In the genomic region with DNA sequence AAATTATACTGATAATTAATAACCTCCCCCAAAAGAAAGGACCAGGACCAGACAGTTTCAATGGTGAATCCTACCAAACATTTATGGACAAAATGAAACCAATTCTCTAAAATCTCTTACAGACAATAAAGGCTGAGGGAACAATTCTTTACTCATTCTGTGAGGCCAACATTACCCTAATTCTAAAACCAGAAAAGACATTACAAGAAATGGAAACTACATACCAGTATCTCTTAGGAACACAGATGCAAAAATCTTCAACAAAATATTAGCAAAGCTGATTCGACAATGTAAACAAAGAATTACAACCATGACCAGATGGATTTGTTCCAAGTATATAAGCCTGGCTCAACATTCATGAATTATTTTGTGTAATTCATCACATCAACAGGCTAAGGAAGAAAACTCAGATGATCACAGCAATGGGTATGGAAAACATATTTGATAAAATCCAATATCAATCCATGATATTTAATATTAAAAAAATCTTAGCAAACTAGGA, we compare ENCODE assay signal across 19 cellular contexts. TPM values are rescaled to one million over a fixed set of nuclear protein-coding genes. Genes with fewer than 3 reads are reported as not detected.
DNase-seq lines count a peak whose midpoint lies in the region; ATAC-seq and TF ChIP-seq lines count a peak whose summit lies in the region.
"Had no signal": no experiment of that assay in that cellular context is flagged by ENCODE, and none has a peak within 500 bp of the region (broad histone marks: within the 10 kb centered on the region; RNA-seq: fewer than 3 reads in every experiment).

No MANE protein-coding gene starts in this region.

- no peak for ATAC-seq in CD4-positive, CD25-positive, alpha-beta regulatory T cell (ENCODE audit: low read depth in 2 of 2)
- no peak for ATAC-seq in HG02884 (IDR thresholded peaks at IDR 0.05; ENCODE audit: unreplicated experiment)
- ATAC-seq: heart left ventricle, left cardiac atrium, SK-N-SH treated with all-trans-retinoic acid at 6 μM for 48 hours had no signal

- no peak for DNase-seq in CD4-positive, CD25-positive, alpha-beta regulatory T cell
- DNase-seq in HCEC 1CT (peak; percentile 20), mesothelial cell of epicardium (ENCODE audit: low spot score in 2 of 2, unreplicated experiment in 2 of 2) (no peak), OCI-M1 (lab: John Stamatoyannopoulos, UW) (no peak), medulla oblongata (ENCODE audit: extremely low spot score) (no peak), GM20000 (ENCODE audit: low spot score) (no peak)
- DNase-seq in activated T-helper 2 cell treated with anti-CD3 and anti-CD28 coated beads, Interferon-gamma antibody, Interleukin-2, Interleukin-4, amounts not matched to agents 10 μg/mL and 5 μg/mL and 100 μg/mL, durations not matched to agents 14 hours and 24 hours and 36 hours (ENCODE audit: low spot score), result no peak
- DNase-seq: activated CD4-positive, CD25-positive, alpha-beta regulatory T cell treated with anti-CD3 and anti-CD28 coated beads, Interleukin-2, amount 50 U/mL, for 72 hours; activated gamma-delta T cell treated with Interleukin-2 at 50 U/mL for 16 hours; GM23248; heart left ventricle; left cardiac atrium; NCI-H1417 treated with DMSO at 0.1 percent for 48 hours; NCI-H226; stimulated activated CD4-positive, alpha-beta T cell treated with anti-CD3 and anti-CD28 coated beads, Interleukin-4, amount 100 ng/mL, for 1 hour had no signal

- peaks cover 22% of the 10 kb centered on the region for H3K4me1 ChIP-seq in CD4-positive, CD25-positive, alpha-beta regulatory T cell (ENCODE audit: control insufficient read depth, insufficient read depth, low read length, poor library complexity, severe bottlenecking)

- H3K27ac Mint-ChIP-seq in CD4-positive, CD25-positive, alpha-beta regulatory T cell, result peak overlapping the region; percentile 2 to 63 (median 20)
- H3K27ac Mint-ChIP-seq in activated T-helper 2 cell treated with anti-CD3 and anti-CD28 coated beads, Interferon-gamma antibody, Interleukin-2, Interleukin-4, amounts not matched to agents 10 μg/mL and 5 μg/mL and 100 μg/mL, durations not matched to agents 14 hours and 24 hours and 36 hours, result peak overlapping the region; percentile 85
- peak overlapping the region; percentile 29 for H3K27ac Mint-ChIP-seq in mesothelial cell of epicardium

- H3K4me3 ChIP-seq in CD4-positive, CD25-positive, alpha-beta regulatory T cell (ENCODE audit: low read depth, low read length), result peak overlapping the region; percentile 60
- H3K4me3 ChIP-seq: GM23248, heart left ventricle, vagina had no signal

- H3K36me3 ChIP-seq in CD4-positive, CD25-positive, alpha-beta regulatory T cell (ENCODE audit: control insufficient read depth, insufficient read depth, low read length), result peaks cover 22% of the 10 kb centered on the region
- H3K36me3 ChIP-seq: vagina had no signal

- intact Hi-C loops in activated T-helper 2 cell treated with anti-CD3 and anti-CD28 coated beads, Interferon-gamma antibody, Interleukin-2, Interleukin-4, amounts not matched to agents 10 μg/mL and 5 μg/mL and 100 μg/mL, durations not matched to agents 14 hours and 24 hours and 36 hours (cut with micrococcal nuclease), result loop anchor here (1.0 kb wide), 1 partner anchor 8 kb away; no protein-coding TSS in a partner anchor

- peak overlapping the region; percentile 51 to 78 (median 64) for H3K4me3 Mint-ChIP-seq in CD4-positive, CD25-positive, alpha-beta regulatory T cell
- H3K4me3 Mint-ChIP-seq in activated T-helper 2 cell treated with anti-CD3 and anti-CD28 coated beads, Interferon-gamma antibody, Interleukin-2, Interleukin-4, amounts not matched to agents 10 μg/mL and 5 μg/mL and 100 μg/mL, durations not matched to agents 14 hours and 24 hours and 36 hours (ENCODE audit: low read depth), result peak overlapping the region; percentile 79
- no peak overlapping the region for H3K4me3 Mint-ChIP-seq in mesothelial cell of epicardium

- peaks cover 38% of the 10 kb centered on the region for H3K36me3 Mint-ChIP-seq in CD4-positive, CD25-positive, alpha-beta regulatory T cell
- peaks cover 81% of the 10 kb centered on the region for H3K36me3 Mint-ChIP-seq in activated T-helper 2 cell treated with anti-CD3 and anti-CD28 coated beads, Interferon-gamma antibody, Interleukin-2, Interleukin-4, amounts not matched to agents 10 μg/mL and 5 μg/mL and 100 μg/mL, durations not matched to agents 14 hours and 24 hours and 36 hours (ENCODE audit: low read depth)
- H3K36me3 Mint-ChIP-seq in mesothelial cell of epicardium, result peaks cover 47% of the 10 kb centered on the region

- H3K9me3 ChIP-seq in CD4-positive, CD25-positive, alpha-beta regulatory T cell (ENCODE audit: control insufficient read depth in 2 of 2, low read length in 2 of 2), result no peaks in the 10 kb centered on the region
- H3K9me3 ChIP-seq: vagina had no signal

- no peak overlapping the region for H3K27ac ChIP-seq in CD4-positive, CD25-positive, alpha-beta regulatory T cell (ENCODE audit: insufficient read depth, low read length, poor library complexity, severe bottlenecking)
- H3K27ac ChIP-seq: epithelial cell of prostate, GM23248, heart left ventricle, vagina had no signal

- no peaks in the 10 kb centered on the region for H3K27me3 Mint-ChIP-seq in CD4-positive, CD25-positive, alpha-beta regulatory T cell
- no peaks in the 10 kb centered on the region for H3K27me3 Mint-ChIP-seq in activated T-helper 2 cell treated with anti-CD3 and anti-CD28 coated beads, Interferon-gamma antibody, Interleukin-2, Interleukin-4, amounts not matched to agents 10 μg/mL and 5 μg/mL and 100 μg/mL, durations not matched to agents 14 hours and 24 hours and 36 hours (ENCODE audit: low read depth)
- no peaks in the 10 kb centered on the region for H3K27me3 Mint-ChIP-seq in mesothelial cell of epicardium (ENCODE audit: low read depth)

- no peaks in the 10 kb centered on the region for H3K27me3 ChIP-seq in CD4-positive, CD25-positive, alpha-beta regulatory T cell (ENCODE audit: control insufficient read depth, insufficient read depth, low read length)
- H3K27me3 ChIP-seq: heart left ventricle, vagina had no signal

- peaks cover 0 to 13% (median 0%) of the 10 kb centered on the region in 7 donors for H3K9me3 Mint-ChIP-seq in CD4-positive, CD25-positive, alpha-beta regulatory T cell
- peaks cover 22% of the 10 kb centered on the region for H3K9me3 Mint-ChIP-seq in activated T-helper 2 cell treated with anti-CD3 and anti-CD28 coated beads, Interferon-gamma antibody, Interleukin-2, Interleukin-4, amounts not matched to agents 10 μg/mL and 5 μg/mL and 100 μg/mL, durations not matched to agents 14 hours and 24 hours and 36 hours
- peaks cover 34% of the 10 kb centered on the region for H3K9me3 Mint-ChIP-seq in mesothelial cell of epicardium

- TF ChIP-seq CTCF in mesothelial cell of epicardium (IDR thresholded peaks at IDR 0.05; ENCODE audit: unreplicated experiment) (no peak), GM20000 (IDR thresholded peaks at IDR 0.05; ENCODE audit: extremely low read depth, missing control alignments) (no peak)

- peaks cover 46 to 77% (median 61%) of the 10 kb centered on the region in 4 donors for H3K4me1 Mint-ChIP-seq in CD4-positive, CD25-positive, alpha-beta regulatory T cell
- H3K4me1 Mint-ChIP-seq in activated T-helper 2 cell treated with anti-CD3 and anti-CD28 coated beads, Interferon-gamma antibody, Interleukin-2, Interleukin-4, amounts not matched to agents 10 μg/mL and 5 μg/mL and 100 μg/mL, durations not matched to agents 14 hours and 24 hours and 36 hours (ENCODE audit: low read depth), result peaks cover 47% of the 10 kb centered on the region
- H3K4me1 Mint-ChIP-seq in mesothelial cell of epicardium, result peaks cover 21% of the 10 kb centered on the region

RNA-seq across cellular contexts. Expression of a gene that starts 8.6 kb away (rescaled TPM):
- total RNA-seq in CD4-positive, CD25-positive, alpha-beta regulatory T cell, result 52.4 TPM
- polyA plus RNA-seq in CD4-positive, CD25-positive, alpha-beta regulatory T cell, result 10 to 100 TPM; 30.6 to 38.4 (median 33.2) TPM
- 58.6 and 60.4 TPM in 2 replicates for total RNA-seq in activated T-helper 2 cell treated with anti-CD3 and anti-CD28 coated beads, Interferon-gamma antibody, Interleukin-2, Interleukin-4, amounts not matched to agents 10 μg/mL and 5 μg/mL and 100 μg/mL, durations not matched to agents 14 hours and 24 hours and 36 hours
- 41.7 to 43.0 TPM (median 41.8 TPM) in 3 replicates for total RNA-seq in mesothelial cell of epicardium

RNA-seq across cellular contexts. Expression of a gene that starts 8.9 kb away (rescaled TPM):
- 8.8 TPM for total RNA-seq in CD4-positive, CD25-positive, alpha-beta regulatory T cell
- 1 to 10 TPM; 3.6 to 5.3 (median 4.2) TPM for polyA plus RNA-seq in CD4-positive, CD25-positive, alpha-beta regulatory T cell
- total RNA-seq in activated T-helper 2 cell treated with anti-CD3 and anti-CD28 coated beads, Interferon-gamma antibody, Interleukin-2, Interleukin-4, amounts not matched to agents 10 μg/mL and 5 μg/mL and 100 μg/mL, durations not matched to agents 14 hours and 24 hours and 36 hours, result 20.1 and 22.9 TPM in 2 replicates
- 7.5 to 9.9 TPM (median 8.2 TPM) in 3 replicates for total RNA-seq in mesothelial cell of epicardium

Comparison
In these comparisons a context has a peak if more than half of its experiments do, and no peak if none do; other contexts are left out.
1. H3K27ac Mint-ChIP-seq: peak in every context shown above with its lines; median percentile 85 in activated T-helper 2 cell treated with anti-CD3 and anti-CD28 coated beads, Interferon-gamma antibody, Interleukin-2, Interleukin-4, amounts not matched to agents 10 μg/mL and 5 μg/mL and 100 μg/mL, durations not matched to agents 14 hours and 24 hours and 36 hours; 29 in mesothelial cell of epicardium; 20 in CD4-positive, CD25-positive, alpha-beta regulatory T cell.